In genomic region chr5:73592546-73592945, GRCh38 we compare ENCODE assay signal across 22 cellular contexts. TPM values are rescaled to one million over a fixed set of nuclear protein-coding genes. Genes with fewer than 3 reads are reported as not detected.
DNase-seq lines count a peak whose midpoint lies in the region; TF ChIP-seq lines count a peak whose summit lies in the region.
"Had no signal": no experiment of that assay in that cellular context is flagged by ENCODE, and none has a peak within 500 bp of the region (broad histone marks: within the 10 kb centered on the region; RNA-seq: fewer than 3 reads in every experiment).

No MANE protein-coding gene starts in this region.

- H3K36me3 ChIP-seq in BJ (ENCODE audit: control insufficient read depth, insufficient read depth, low read length) (no peaks in the 10 kb centered on the region), mesenchymal stem cell (ENCODE audit: control insufficient read depth in 1 of 2, insufficient read depth in 2 of 2, low read depth in 1 of 2, low read length in 2 of 2) (no peaks in the 10 kb centered on the region), smooth muscle cell (ENCODE audit: low read depth) (no peaks in the 10 kb centered on the region)
- H3K36me3 ChIP-seq: SJCRH30 had no signal

- DNase-seq in BJ (ENCODE audit: low read depth) (peak; percentile 38), HS-27A (ENCODE audit: low read depth) (peak; percentile 63), epithelial cell of esophagus (ENCODE audit: low read depth) (peak; percentile 6), mesenchymal stem cell (no peak), occipital lobe (lab: John Stamatoyannopoulos, UW) (no peak), MV-4-11 (lab: John Stamatoyannopoulos, UW) (no peak), GF-D8 (lab: John Stamatoyannopoulos, UW) (no peak), smooth muscle cell (lab: John Stamatoyannopoulos, UW; ENCODE audit: unreplicated experiment) (no peak)
- DNase-seq: activated CD4-positive, alpha-beta T cell treated with anti-CD3 and anti-CD28 coated beads for 48 hours; activated naive CD4-positive, alpha-beta T cell treated with anti-CD3 and anti-CD28 coated beads for 36 hours; activated T-cell treated with anti-CD3 and anti-CD28 coated beads, Interleukin-2, amount 50 U/mL, for 72 hours; AML-193; central memory CD4-positive, alpha-beta T cell; erythroblast; naive thymus-derived CD8-positive, alpha-beta T cell; NCI-H1417 treated with DMSO at 0.1 percent for 48 hours; NCI-H2107; NCI-H510A treated with DMSO at 0.1 percent for 48 hours; NK-92 treated with Interleukin-12 subunit alpha and Interleukin-12 subunit beta, amount 100 ng/mL, for 24 hours; SJCRH30; T-helper 17 cell had no signal

- no peak overlapping the region for H2BK120ac ChIP-seq in mesenchymal stem cell (ENCODE audit: low read depth, low read length)

- H3K9ac ChIP-seq in mesenchymal stem cell (ENCODE audit: low read length) (no peak overlapping the region), smooth muscle cell (ENCODE audit: low read depth) (no peak overlapping the region)
- H3K9ac ChIP-seq: parathyroid adenoma had no signal

- 0% methylated on average over 1 of the region's 1 CpG for WGBS in mesenchymal stem cell
- 88% methylated on average over 1 of the region's 1 CpG for WGBS in smooth muscle cell (ENCODE audit: low lambda C conversion rate)

- H3K79me1 ChIP-seq in mesenchymal stem cell (replicated peaks; ENCODE audit: low read length, poor library complexity, severe bottlenecking), result no peaks in the 10 kb centered on the region

- no peak overlapping the region for H4K91ac ChIP-seq in mesenchymal stem cell (ENCODE audit: low read length)

- H3K14ac ChIP-seq in mesenchymal stem cell (ENCODE audit: low read length in 2 of 2), result no peak overlapping the region

- H2BK12ac ChIP-seq in mesenchymal stem cell (ENCODE audit: low read length in 2 of 2), result no peak overlapping the region

- H3F3A ChIP-seq in smooth muscle cell (ENCODE audit: low read depth), result no peaks in the 10 kb centered on the region

- H2AFZ ChIP-seq in mesenchymal stem cell (ENCODE audit: low read depth, low read length), result no peak overlapping the region
- H2AFZ ChIP-seq in smooth muscle cell (ENCODE audit: low read depth), result no peak overlapping the region
- H2AFZ ChIP-seq: parathyroid adenoma had no signal

- peaks cover 3% of the 10 kb centered on the region for H3K4me1 ChIP-seq in mesenchymal stem cell (ENCODE audit: control insufficient read depth, insufficient read depth, low read depth, low read length)
- no peaks in the 10 kb centered on the region for H3K4me1 ChIP-seq in smooth muscle cell (ENCODE audit: low read depth)
- H3K4me1 ChIP-seq: parathyroid adenoma, SJCRH30 had no signal

- H3K23ac ChIP-seq in mesenchymal stem cell (ENCODE audit: low read length in 2 of 2), result no peak overlapping the region

- CTCF ChIA-PET in BJ (lab: Yijun Ruan, JAX), result interaction anchor here (0.6 to 7.3 kb wide), 7 partner anchors 16 to 1057 kb away, joined by 3 to 183 read pairs (median 32); no protein-coding TSS in a partner anchor

- H3K27ac ChIP-seq in mesenchymal stem cell (ENCODE audit: low read length, poor library complexity, severe bottlenecking), result peak overlapping the region; percentile 32
- H3K27ac ChIP-seq in smooth muscle cell (ENCODE audit: low read depth), result no peak overlapping the region
- H3K27ac ChIP-seq: parathyroid adenoma, SJCRH30 had no signal

- H3K9me3 ChIP-seq in mesenchymal stem cell (ENCODE audit: control insufficient read depth, low read length) (no peaks in the 10 kb centered on the region), smooth muscle cell (replicated peaks; ENCODE audit: low read depth) (no peaks in the 10 kb centered on the region)
- H3K9me3 ChIP-seq: SJCRH30 had no signal

- H3K79me2 ChIP-seq in smooth muscle cell (ENCODE audit: low read depth), result no peaks in the 10 kb centered on the region
- H3K79me2 ChIP-seq: parathyroid adenoma had no signal

- no peak overlapping the region for H3K4me3 ChIP-seq in BJ (ENCODE audit: low read depth, low read length)
- H3K4me3 ChIP-seq in epithelial cell of esophagus (ENCODE audit: low read length), result no peak overlapping the region
- H3K4me3 ChIP-seq in mesenchymal stem cell (ENCODE audit: insufficient read depth in 1 of 2, low read depth in 1 of 2, low read length in 2 of 2), result no peak overlapping the region
- no peak overlapping the region for H3K4me3 ChIP-seq in smooth muscle cell
- H3K4me3 ChIP-seq: SJCRH30 had no signal

- H2BK15ac ChIP-seq in mesenchymal stem cell (ENCODE audit: low read depth, poor library complexity, severe bottlenecking), result no peak overlapping the region

- no peak overlapping the region for H3K4me2 ChIP-seq in mesenchymal stem cell (ENCODE audit: low read length, poor library complexity, severe bottlenecking)
- no peak overlapping the region for H3K4me2 ChIP-seq in smooth muscle cell

- no peak overlapping the region for H3K18ac ChIP-seq in mesenchymal stem cell (ENCODE audit: low read depth in 1 of 2, low read length in 2 of 2)

- no peak overlapping the region for H2BK5ac ChIP-seq in mesenchymal stem cell (ENCODE audit: low read depth, low read length, poor library complexity, severe bottlenecking)

- POLR2A ChIA-PET in BJ (lab: Charles Lee), result no interaction called here

- no peaks in the 10 kb centered on the region for H4K20me1 ChIP-seq in smooth muscle cell (ENCODE audit: low read depth)

- no peak overlapping the region for H4K8ac ChIP-seq in mesenchymal stem cell (ENCODE audit: low read length)

- H3K27me3 ChIP-seq in BJ (ENCODE audit: control insufficient read depth, insufficient read depth, low read length) (no peaks in the 10 kb centered on the region), mesenchymal stem cell (ENCODE audit: control insufficient read depth in 1 of 2, insufficient read depth in 1 of 2, low read length in 2 of 2) (no peaks in the 10 kb centered on the region), smooth muscle cell (ENCODE audit: low read depth) (no peaks in the 10 kb centered on the region)
- H3K27me3 ChIP-seq: SJCRH30 had no signal

- H2AK5ac ChIP-seq in mesenchymal stem cell (ENCODE audit: low read length, severe bottlenecking), result no peak overlapping the region

- H3K4ac ChIP-seq in mesenchymal stem cell (ENCODE audit: low read depth in 1 of 2, low read length in 2 of 2), result no peak overlapping the region

- TF ChIP-seq CTCF in BJ (IDR thresholded peaks at IDR 0.05; ENCODE audit: insufficient read depth, low read depth, low read length), result no peak
- no peak for TF ChIP-seq CTCF in epithelial cell of esophagus (IDR thresholded peaks at IDR 0.05; ENCODE audit: insufficient read depth, low read depth, low read length, missing control alignments)
- no peak for TF ChIP-seq CTCF in smooth muscle cell (IDR thresholded peaks at IDR 0.05; ENCODE audit: borderline replicate concordance, insufficient read depth, poor library complexity, severe bottlenecking)

RNA-seq across cellular contexts. Expression of gene UTP15, which starts 27.0 kb away (rescaled TPM):
- polyA plus RNA-seq in BJ (2011; rRNA removed) (8.8 and 11.0 TPM in 2 replicates), smooth muscle cell (10.2 and 13.2 TPM in 2 replicates)
- 8.4 and 13.0 TPM in 2 replicates for polyA minus RNA-seq in BJ (2011; rRNA and poly(A)+ RNA removed)
- polyA plus RNA-seq in mesenchymal stem cell (2013, experiment 1 of 2), result 8.2 TPM
- 8.3 TPM for polyA plus RNA-seq in mesenchymal stem cell (2013, experiment 2 of 2)
- total RNA-seq in occipital lobe (33.7 TPM), smooth muscle cell (15.2 and 25.5 TPM in 2 replicates)

RNA-seq across cellular contexts. Expression of gene ANKRA2, which starts 27.1 kb away (rescaled TPM):
- polyA plus RNA-seq in BJ (2011; rRNA removed) (14.8 and 28.4 TPM in 2 replicates), smooth muscle cell (19.9 and 24.7 TPM in 2 replicates)
- polyA minus RNA-seq in BJ (2011; rRNA and poly(A)+ RNA removed), result 4.4 and 5.9 TPM in 2 replicates
- 14.0 TPM for polyA plus RNA-seq in mesenchymal stem cell (2013, experiment 1 of 2)
- 14.4 TPM for polyA plus RNA-seq in mesenchymal stem cell (2013, experiment 2 of 2)
- total RNA-seq in occipital lobe (56.1 TPM), smooth muscle cell (34.4 and 37.6 TPM in 2 replicates)

RNA-seq across cellular contexts. Expression of gene ARHGEF28, which starts 33.5 kb away (rescaled TPM):
- polyA plus RNA-seq in BJ (2011; rRNA removed), result 2.8 and 4.6 TPM in 2 replicates
- polyA minus RNA-seq in BJ (2011; rRNA and poly(A)+ RNA removed), result 15.1 and 16.5 TPM in 2 replicates
- polyA plus RNA-seq in mesenchymal stem cell (2013, experiment 1 of 2), result 6.0 TPM
- polyA plus RNA-seq in mesenchymal stem cell (2013, experiment 2 of 2), result 5.8 TPM
- total RNA-seq in occipital lobe, result 6.7 TPM
- total RNA-seq in smooth muscle cell, result 0.63 and 0.90 TPM in 2 replicates
- 0.19 and 0.24 TPM in 2 replicates for polyA plus RNA-seq in smooth muscle cell
- total RNA-seq: activated naive CD4-positive, alpha-beta T cell treated with anti-CD3 and anti-CD28 coated beads for 36 hours had no signal
- polyA plus RNA-seq: naive thymus-derived CD8-positive, alpha-beta T cell had no signal

Comparison
In these comparisons a context has a peak if more than half of its experiments do, and no peak if none do; other contexts are left out.
1. DNase-seq: peak in BJ (single experiment), HS-27A (single experiment) and epithelial cell of esophagus (single experiment); none in mesenchymal stem cell (single experiment), occipital lobe (single experiment), MV-4-11 (single experiment), GF-D8 (single experiment) and smooth muscle cell (single experiment).